Comparison of ENCODE assay signal across 11 cellular contexts in genomic region chr6:158170656-158171081, GRCh38. TPM values are rescaled to one million over a fixed set of nuclear protein-coding genes. Genes with fewer than 3 reads are reported as not detected.
DNase-seq lines count a peak whose midpoint lies in the region; ATAC-seq, FAIRE-seq and TF ChIP-seq lines count a peak whose summit lies in the region.
"Had no signal": no experiment of that assay in that cellular context is flagged by ENCODE, and none has a peak within 500 bp of the region (broad histone marks: within the 10 kb centered on the region; RNA-seq: fewer than 3 reads in every experiment).

No MANE protein-coding gene starts in this region.

- no peak for DNase-seq in right cardiac atrium
- no peak for DNase-seq in left cardiac atrium
- DNase-seq in brain pericyte (ENCODE audit: low read depth, low spot score): peak; percentile 29
- DNase-seq in kidney epithelial cell (ENCODE audit: low read depth): peak; percentile 78
- peak; percentile 47 for DNase-seq in urothelium cell line (ENCODE audit: low spot score)
- no peak for DNase-seq in sciatic nerve (ENCODE audit: low spot score)
- DNase-seq: activated T-cell treated with anti-CD3 and anti-CD28 coated beads, Interleukin-2, amount 50 U/mL, for 1 hour; AML-193; SHP77 had no signal

- no peak for TF ChIP-seq CTCF in kidney epithelial cell (IDR thresholded peaks at IDR 0.05; ENCODE audit: insufficient read depth, low read length, poor library complexity, severe bottlenecking)

- FAIRE-seq in urothelium cell line (lab: Jason Lieb, UNC): no peak

- H3K27ac ChIP-seq in right cardiac atrium (ENCODE audit: low read length): peak overlapping the region; percentile 30

- no peaks in the 10 kb centered on the region for H3K36me3 ChIP-seq in kidney epithelial cell (ENCODE audit: control insufficient read depth, insufficient read depth, low read length)

- no peaks in the 10 kb centered on the region for H3K9me3 ChIP-seq in right cardiac atrium (ENCODE audit: control insufficient read depth, low read length)

- H3K27me3 ChIP-seq in right cardiac atrium (ENCODE audit: control insufficient read depth, insufficient read depth) (no peaks in the 10 kb centered on the region), kidney epithelial cell (ENCODE audit: control insufficient read depth, insufficient read depth, low read length) (no peaks in the 10 kb centered on the region)

- 59% methylated on average over 3 of the region's 3 CpGs for WGBS in right cardiac atrium

- ATAC-seq in right cardiac atrium (no peak), left cardiac atrium (no peak), HG03196 (IDR thresholded peaks at IDR 0.05; ENCODE audit: unreplicated experiment) (no peak), sciatic nerve (no peak), GM21515 (IDR thresholded peaks at IDR 0.05; ENCODE audit: unreplicated experiment) (no peak)

- H3K4me1 ChIP-seq in right cardiac atrium (ENCODE audit: control insufficient read depth, insufficient read depth, low read length): peaks cover 7% of the 10 kb centered on the region

- no peak overlapping the region for H3K4me3 ChIP-seq in right cardiac atrium (ENCODE audit: low read length)
- H3K4me3 ChIP-seq in kidney epithelial cell (ENCODE audit: low read depth, low read length): no peak overlapping the region

- intact Hi-C loops in right cardiac atrium (cut with DNase I): no loop called here
- intact Hi-C loops in left cardiac atrium (cut with DNase I): no loop called here
- intact Hi-C loops in sciatic nerve (cut with DNase I): no loop called here

RNA-seq across cellular contexts. Expression of gene GTF2H5, which starts 2.5 kb away (rescaled TPM):
- total RNA-seq in right cardiac atrium (10 to 100 TPM; 22.4 to 33.2 (median 27.3) TPM), left cardiac atrium (10 to 100 TPM; 23.2 to 23.3 TPM), kidney epithelial cell (3.4 and 7.6 TPM in 2 replicates), sciatic nerve (20.9 TPM)
- 11.7 TPM for polyA plus RNA-seq in right cardiac atrium

RNA-seq across cellular contexts. Expression of gene SERAC1, which starts 2.6 kb away (rescaled TPM):
- total RNA-seq in right cardiac atrium (1 to 10 TPM; 4.5 to 7.0 (median 5.7) TPM), left cardiac atrium (1 to 10 TPM; 4.2 to 6.0 TPM), kidney epithelial cell (9.2 and 9.5 TPM in 2 replicates), sciatic nerve (9.4 TPM)
- polyA plus RNA-seq in right cardiac atrium: 3.1 TPM

Comparison
In these comparisons a context has a peak if more than half of its experiments do, and no peak if none do; other contexts are left out.
1. DNase-seq: peak in brain pericyte (single experiment), kidney epithelial cell (single experiment) and urothelium cell line (single experiment); none in right cardiac atrium (0 of 3), left cardiac atrium (single experiment) and sciatic nerve (single experiment).